ENCODE assay signal across 9 cellular contexts in the genomic region with DNA sequence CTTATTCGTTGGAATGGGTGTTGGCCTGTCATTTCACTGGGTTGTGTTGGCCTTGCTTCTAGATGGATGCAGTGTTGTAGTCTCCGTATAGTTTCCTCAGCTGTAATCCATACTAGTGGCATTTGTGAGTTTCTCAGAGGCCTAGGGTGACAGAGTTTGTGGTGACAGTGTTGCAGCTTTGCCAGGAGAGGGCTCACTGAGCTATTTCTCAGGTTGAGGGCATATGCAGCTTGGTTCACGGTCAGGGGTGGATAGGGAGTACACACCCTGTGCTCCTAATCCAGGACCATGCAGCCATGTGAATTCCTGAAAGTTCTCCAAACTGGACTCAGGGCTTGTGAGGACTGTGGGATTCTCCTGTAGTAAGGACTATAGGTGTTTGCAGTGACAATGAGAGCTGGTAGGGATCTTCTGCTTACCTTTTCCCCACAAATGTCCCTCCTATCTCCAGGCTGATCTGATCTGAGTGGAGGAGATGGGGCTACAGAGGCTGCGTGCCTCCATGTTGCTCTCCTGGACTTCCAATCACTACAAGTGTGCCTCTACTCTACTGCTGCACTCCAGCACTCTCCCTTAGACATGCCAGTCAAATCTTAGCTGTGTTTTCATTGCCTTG.
DNase-seq lines count a peak whose midpoint lies in the region; ATAC-seq and TF ChIP-seq lines count a peak whose summit lies in the region.
"Had no signal": no experiment of that assay in that cellular context is flagged by ENCODE, and none has a peak within 500 bp of the region (broad histone marks: within the 10 kb centered on the region; RNA-seq: fewer than 3 reads in every experiment).

No MANE protein-coding gene starts in this region.

- no peaks in the 10 kb centered on the region for H3K9me3 Mint-ChIP-seq in T-helper 2 cell treated with Interferon-gamma antibody and Interleukin-4, amounts not matched to agents 5 μg/mL and 100 μg/mL, for 36 hours

- no peak overlapping the region for H3K4me3 ChIP-seq in IMR-90 (ENCODE audit: insufficient read depth, low read depth, low read length)

- no peaks in the 10 kb centered on the region for H3K36me3 ChIP-seq in IMR-90 (ENCODE audit: control insufficient read depth, insufficient read depth, low read length)

- H2BK120ac ChIP-seq in IMR-90 (ENCODE audit: low read depth, low read length): no peak overlapping the region

- H2BK5ac ChIP-seq in IMR-90 (ENCODE audit: low read depth, low read length, poor library complexity, severe bottlenecking): no peak overlapping the region

- no peaks in the 10 kb centered on the region for H3K36me3 Mint-ChIP-seq in T-helper 2 cell treated with Interferon-gamma antibody and Interleukin-4, amounts not matched to agents 5 μg/mL and 100 μg/mL, for 36 hours (ENCODE audit: low read depth)
- H3K36me3 Mint-ChIP-seq: naive B cell had no signal

- H4K20me1 ChIP-seq in IMR-90 (ENCODE audit: insufficient read depth, low read length): no peaks in the 10 kb centered on the region

- no peak overlapping the region for H3K4me3 Mint-ChIP-seq in T-helper 2 cell treated with Interferon-gamma antibody and Interleukin-4, amounts not matched to agents 5 μg/mL and 100 μg/mL, for 36 hours
- H3K4me3 Mint-ChIP-seq: naive B cell had no signal

- dilution Hi-C loops in IMR-90 (cut with HindIII; ENCODE audit: low sequenced_read_pairs, unreplicated experiment): no loop called here

- H3K9me1 ChIP-seq in IMR-90 (ENCODE audit: insufficient read depth, low read length): no peaks in the 10 kb centered on the region

- H3K23ac ChIP-seq in IMR-90 (ENCODE audit: low read depth, low read length): no peak overlapping the region

- H2BK15ac ChIP-seq in IMR-90 (ENCODE audit: low read depth, low read length): no peak overlapping the region

- H4K91ac ChIP-seq in IMR-90 (ENCODE audit: insufficient read depth, low read depth, low read length): no peak overlapping the region

- no peak overlapping the region for H2AK9ac ChIP-seq in IMR-90 (replicated peaks; ENCODE audit: low read depth, low read length, poor library complexity)

- peak; percentile 37 for TF ChIP-seq RAD21 in IMR-90 (IDR thresholded peaks at IDR 0.05; ENCODE audit: low read length)

- TF ChIP-seq POLR2A in IMR-90 (IDR thresholded peaks at IDR 0.05; ENCODE audit: low read depth, low read length): no peak

- H2AK5ac ChIP-seq in IMR-90 (ENCODE audit: low read depth, low read length): no peak overlapping the region

- H2AFZ ChIP-seq in IMR-90 (replicated peaks; ENCODE audit: low read length, poor library complexity): no peak overlapping the region

- H4K5ac ChIP-seq in IMR-90 (ENCODE audit: low read depth, low read length): no peak overlapping the region

- H3K56ac ChIP-seq in IMR-90 (ENCODE audit: extremely low read depth, insufficient read depth, low read length): no peak overlapping the region

- CTCF ChIA-PET in IMR-90 (lab: Yijun Ruan, JAX): interaction anchor here (0.6 to 1.4 kb wide), 10 partner anchors 14 to 1148 kb away, joined by 3 to 5 read pairs (median 3); no protein-coding TSS in a partner anchor

- H3K27ac ChIP-seq in IMR-90 (ENCODE audit: insufficient read depth, low read length): no peak overlapping the region

- H4K8ac ChIP-seq in IMR-90 (ENCODE audit: low read depth in 2 of 2, low read length in 2 of 2): no peak overlapping the region

- no peak overlapping the region for H3K4me2 ChIP-seq in IMR-90 (ENCODE audit: low read depth, low read length)

- no peaks in the 10 kb centered on the region for H3K27me3 ChIP-seq in IMR-90 (ENCODE audit: control insufficient read depth, insufficient read depth, low read length)

- whole genome bisulfite sequencing in IMR-90 (ENCODE audit: extremely low coverage in 2 of 2, insufficient read length in 1 of 2), 2 experiments: no CpG with 5 or more reads among the region's 4 CpGs

- intact Hi-C loops in IMR-90 (cut with micrococcal nuclease): loop anchor here (10.0 kb wide), 1 partner anchor 446 kb away; no protein-coding TSS in a partner anchor

- no peaks in the 10 kb centered on the region for H3K4me1 Mint-ChIP-seq in T-helper 2 cell treated with Interferon-gamma antibody and Interleukin-4, amounts not matched to agents 5 μg/mL and 100 μg/mL, for 36 hours (ENCODE audit: low read depth)
- H3K4me1 Mint-ChIP-seq: naive B cell had no signal

- no peaks in the 10 kb centered on the region for H3K9me3 ChIP-seq in IMR-90 (ENCODE audit: control insufficient read depth, insufficient read depth, low read length)

- H3K18ac ChIP-seq in IMR-90 (ENCODE audit: low read depth, low read length): no peak overlapping the region

- peak; percentile 58 for ATAC-seq in GM19452 (IDR thresholded peaks at IDR 0.05; ENCODE audit: unreplicated experiment)
- ATAC-seq in IMR-90 (ENCODE audit: low read depth): peak; percentile 85
- no peak for ATAC-seq in GM21528 (IDR thresholded peaks at IDR 0.05; ENCODE audit: low FRiP score, unreplicated experiment)

- no peak overlapping the region for H3K14ac ChIP-seq in IMR-90 (replicated peaks; ENCODE audit: low read depth, low read length)

- H2BK20ac ChIP-seq in IMR-90 (ENCODE audit: low read depth, low read length): no peak overlapping the region

- BruUV-seq in IMR-90 (replicated peaks; lab: Mats Ljungman, UMichigan): no TSS peak

- H3K4ac ChIP-seq in IMR-90 (ENCODE audit: low read depth, low read length): no peak overlapping the region

- in situ Hi-C loops in IMR-90 (cut with MboI; ENCODE audit: low sequenced_read_pairs): loop anchor here (25.0 kb wide), 1 partner anchor 723 kb away; no protein-coding TSS in a partner anchor
- in situ Hi-C loops in SK-MEL-5 (cut with HindIII; ENCODE audit: low pct_unique_long_range_greater_than_20kb, low sequenced_read_pairs): no loop called here

- peak; percentile 30; the same call in 1 of the 2 replicates for TF ChIP-seq CTCF in IMR-90 (conservative IDR thresholded peaks at IDR 0.05; ENCODE audit: low read depth, low read length)

- no peaks in the 10 kb centered on the region for H3K4me1 ChIP-seq in IMR-90 (ENCODE audit: control insufficient read depth, insufficient read depth, low read length)

- H3K79me1 ChIP-seq in IMR-90 (ENCODE audit: low read depth in 1 of 2, low read length in 2 of 2): no peaks in the 10 kb centered on the region

- H3K9ac ChIP-seq in IMR-90 (ENCODE audit: low read depth, low read length): no peak overlapping the region

- H3K27me3 Mint-ChIP-seq in T-helper 2 cell treated with Interferon-gamma antibody and Interleukin-4, amounts not matched to agents 5 μg/mL and 100 μg/mL, for 36 hours (ENCODE audit: low read depth): peaks cover 16% of the 10 kb centered on the region

- POLR2A ChIA-PET in IMR-90 (lab: Charles Lee; ENCODE audit: unreplicated experiment): no interaction called here

- DNase-seq in DMS53 treated with DMSO at 0.1 percent for 48 hours (lab: John Stamatoyannopoulos, UW; ENCODE audit: unreplicated experiment) (peak; percentile 72), IMR-90 (peak; percentile 11), SK-MEL-5 (ENCODE audit: low read depth, low spot score) (peak; percentile 85), iPS DF 19.7 (ENCODE audit: low read depth, low spot score) (peak; percentile 33), GOT3 (lab: John Stamatoyannopoulos, UW) (no peak)
- no peak for DNase-seq in T-helper 2 cell treated with Interferon-gamma antibody and Interleukin-4, amounts not matched to agents 5 μg/mL and 100 μg/mL, for 36 hours (ENCODE audit: low spot score)
- DNase-seq: naive B cell had no signal

- no peak overlapping the region for H3K27ac Mint-ChIP-seq in T-helper 2 cell treated with Interferon-gamma antibody and Interleukin-4, amounts not matched to agents 5 μg/mL and 100 μg/mL, for 36 hours
- H3K27ac Mint-ChIP-seq: naive B cell had no signal

TF ChIP-seq in IMR-90, 13 proteins besides CTCF, POLR2A, EP300 and RAD21:
- peak; percentile 38 for TF ChIP-seq SMC3 (IDR thresholded peaks at IDR 0.05; ENCODE audit: low read depth, low read length)
- no peak for TF ChIP-seq MXI1 (IDR thresholded peaks at IDR 0.05; ENCODE audit: borderline replicate concordance, low read depth, low read length)

Comparison
In these comparisons a context has a peak if more than half of its experiments do, and no peak if none do; other contexts are left out.
1. DNase-seq: peak in DMS53 treated with DMSO at 0.1 percent for 48 hours (single experiment), IMR-90 (single experiment), SK-MEL-5 (single experiment) and iPS DF 19.7 (single experiment); none in GOT3 (single experiment) and T-helper 2 cell treated with Interferon-gamma antibody and Interleukin-4, amounts not matched to agents 5 μg/mL and 100 μg/mL, for 36 hours (single experiment).